Comparison of ENCODE assay signal across 12 cellular contexts in genomic region chr3:124391774-124392173, GRCh38.
"Had no signal": no experiment of that assay in that cellular context is flagged by ENCODE, and none has a peak within 500 bp of the region (broad histone marks: within the 10 kb centered on the region; RNA-seq: fewer than 3 reads in every experiment).

No MANE protein-coding gene starts in this region.

- ATAC-seq: activated T-cell treated with anti-CD3 and anti-CD28 coated beads, Interleukin-2, amount 50 U/mL, for 72 hours; pancreas had no signal

- H3K36me3 ChIP-seq: breast epithelium, left ventricle myocardium inferior, neural progenitor cell, pancreas had no signal

- H3K4me1 ChIP-seq: breast epithelium, pancreas had no signal

- H3K9ac ChIP-seq: neural progenitor cell had no signal

- H3K27ac Mint-ChIP-seq: activated CD4-positive, alpha-beta memory T cell treated with anti-CD3 and anti-CD28 coated beads, Interleukin-2, amount 10 ng/mL, durations not matched to agents 7 days and 5 days; activated T-cell treated with anti-CD3 and anti-CD28 coated beads, Interleukin-2, amount 50 U/mL, for 72 hours; neural progenitor cell; stimulated activated naive CD8-positive, alpha-beta T cell treated with anti-CD3 and anti-CD28 coated beads, Interleukin-15, Interleukin-2, amounts not matched to agents 100 ng/mL and 50 ng/mL, for 24 hours; T-helper 2 cell treated with Interferon-gamma antibody and Interleukin-4, amounts not matched to agents 5 μg/mL and 100 μg/mL, for 36 hours had no signal

- H3K4me1 Mint-ChIP-seq: activated CD4-positive, alpha-beta memory T cell treated with anti-CD3 and anti-CD28 coated beads, Interleukin-2, amount 10 ng/mL, durations not matched to agents 7 days and 5 days had no signal

- H3K27me3 ChIP-seq: breast epithelium, neural progenitor cell, pancreas had no signal

- H2AFZ ChIP-seq: neural progenitor cell had no signal

- H3K4me3 Mint-ChIP-seq: activated CD4-positive, alpha-beta memory T cell treated with anti-CD3 and anti-CD28 coated beads, Interleukin-2, amount 10 ng/mL, durations not matched to agents 7 days and 5 days; activated T-cell treated with anti-CD3 and anti-CD28 coated beads, Interleukin-2, amount 50 U/mL, for 72 hours; neural progenitor cell; stimulated activated naive CD8-positive, alpha-beta T cell treated with anti-CD3 and anti-CD28 coated beads, Interleukin-15, Interleukin-2, amounts not matched to agents 100 ng/mL and 50 ng/mL, for 24 hours; T-helper 2 cell treated with Interferon-gamma antibody and Interleukin-4, amounts not matched to agents 5 μg/mL and 100 μg/mL, for 36 hours had no signal

- H3K4me3 ChIP-seq: breast epithelium, left ventricle myocardium inferior, neural progenitor cell, pancreas had no signal

- H3K27ac ChIP-seq: breast epithelium, left ventricle myocardium inferior, neural progenitor cell, pancreas had no signal

- DNase-seq: activated CD4-positive, alpha-beta memory T cell treated with anti-CD3 and anti-CD28 coated beads, Interleukin-2, amount 10 ng/mL, durations not matched to agents 7 days and 5 days; activated CD4-positive, CD25-positive, alpha-beta regulatory T cell treated with anti-CD3 and anti-CD28 coated beads, Interleukin-2, amount 50 U/mL, for 72 hours; activated T-cell treated with anti-CD3 and anti-CD28 coated beads, Interleukin-2, amount 50 U/mL, for 72 hours; aorta; left ventricle myocardium inferior; pancreas; stimulated activated CD4-positive, alpha-beta T cell treated with anti-CD3 and anti-CD28 coated beads, Interleukin-15, amount 100 ng/mL, for 24 hours; stimulated activated CD4-positive, alpha-beta T cell treated with anti-CD3 and anti-CD28 coated beads, Interleukin-4, amount 100 ng/mL, for 24 hours had no signal

- H3K4me2 ChIP-seq: neural progenitor cell had no signal

- H3K9me3 ChIP-seq: breast epithelium, left ventricle myocardium inferior, pancreas had no signal
